Comparison of ENCODE assay signal across 8 cellular contexts in genomic region chr5:157271740-157272271, GRCh38. TPM values are rescaled to one million over a fixed set of nuclear protein-coding genes. Genes with fewer than 3 reads are reported as not detected.
A peak's percentile ranks its signal among the peaks of the same experiment; 100 is the strongest.
DNase-seq lines count a peak whose midpoint lies in the region; ATAC-seq and TF ChIP-seq lines count a peak whose summit lies in the region.

No MANE protein-coding gene starts in this region.

- H3K4me3 Mint-ChIP-seq in activated T-helper 2 cell treated with anti-CD3 and anti-CD28 coated beads, Interferon-gamma antibody, Interleukin-2, Interleukin-4, amounts not matched to agents 10 μg/mL and 5 μg/mL and 100 μg/mL, durations not matched to agents 14 hours and 24 hours and 36 hours (ENCODE audit: low read depth): peak overlapping the region; percentile 82

- DNase-seq in NOMO-1 treated with DMSO at 0.1 percent for 48 hours (lab: John Stamatoyannopoulos, UW; ENCODE audit: unreplicated experiment) (peak; percentile 71), spleen (peak; percentile 96), amygdala (lab: John Stamatoyannopoulos, UW) (no peak), DMS114 treated with DMSO at 0.1 percent for 48 hours (lab: John Stamatoyannopoulos, UW; ENCODE audit: unreplicated experiment) (no peak), G401 (ENCODE audit: low spot score) (no peak)
- peak; percentile 85 for DNase-seq in activated T-helper 2 cell treated with anti-CD3 and anti-CD28 coated beads, Interferon-gamma antibody, Interleukin-2, Interleukin-4, amounts not matched to agents 10 μg/mL and 5 μg/mL and 100 μg/mL, durations not matched to agents 14 hours and 24 hours and 36 hours (ENCODE audit: low spot score)

- H3K9me3 Mint-ChIP-seq in activated T-helper 2 cell treated with anti-CD3 and anti-CD28 coated beads, Interferon-gamma antibody, Interleukin-2, Interleukin-4, amounts not matched to agents 10 μg/mL and 5 μg/mL and 100 μg/mL, durations not matched to agents 14 hours and 24 hours and 36 hours: no peaks in the 10 kb centered on the region

- H3K4me1 Mint-ChIP-seq in activated T-helper 2 cell treated with anti-CD3 and anti-CD28 coated beads, Interferon-gamma antibody, Interleukin-2, Interleukin-4, amounts not matched to agents 10 μg/mL and 5 μg/mL and 100 μg/mL, durations not matched to agents 14 hours and 24 hours and 36 hours (ENCODE audit: low read depth): peaks cover 88% of the 10 kb centered on the region

- peaks cover 25 to 100% (median 89%) of the 10 kb centered on the region in 6 donors for H3K4me1 ChIP-seq in spleen

- H3K27ac Mint-ChIP-seq in activated T-helper 2 cell treated with anti-CD3 and anti-CD28 coated beads, Interferon-gamma antibody, Interleukin-2, Interleukin-4, amounts not matched to agents 10 μg/mL and 5 μg/mL and 100 μg/mL, durations not matched to agents 14 hours and 24 hours and 36 hours: peak overlapping the region; percentile 99

- H3K27me3 ChIP-seq in spleen (replicated peaks in 1 of 7): no peaks in the 10 kb centered on the region

- peak; percentile 81 for ATAC-seq in GM18499 (IDR thresholded peaks at IDR 0.05; ENCODE audit: insufficient read depth, unreplicated experiment)
- ATAC-seq in HG02588 (IDR thresholded peaks at IDR 0.05; ENCODE audit: unreplicated experiment): peak; percentile 87

- no peak for TF ChIP-seq CTCF in spleen (IDR thresholded peaks at IDR 0.05 in 8 of 11, conservative IDR thresholded peaks at IDR 0.05 in 3 of 11)

- H3K4me3 ChIP-seq in spleen: peak overlapping the region in 1 of 8 donors; percentile 97

- H3K27ac ChIP-seq in spleen: peak overlapping the region; percentile 84 to 99 (median 96)

- H3K36me3 ChIP-seq in spleen: no peaks in the 10 kb centered on the region

- peak in 1 of 3 donors; percentile 24 for TF ChIP-seq POLR2A in spleen (IDR thresholded peaks at IDR 0.05)

- H3K9me3 ChIP-seq in spleen: no peaks in the 10 kb centered on the region

- in situ Hi-C loops in G401 (cut with HindIII; ENCODE audit: low sequenced_read_pairs): no loop called here

- intact Hi-C loops in activated T-helper 2 cell treated with anti-CD3 and anti-CD28 coated beads, Interferon-gamma antibody, Interleukin-2, Interleukin-4, amounts not matched to agents 10 μg/mL and 5 μg/mL and 100 μg/mL, durations not matched to agents 14 hours and 24 hours and 36 hours (cut with micrococcal nuclease): loop anchor here (2.0 to 5.0 kb wide), 5 partner anchors 41 to 350 kb away; partner anchors contain the start of gene MED7
- intact Hi-C loops in spleen (cut with DNase I; ENCODE audit: low total_unique reads): no loop called here

- 31 to 45% (median 37%) methylated on average over 11 to 12 of the region's 12 CpGs for WGBS in spleen, 5 donors

- H3K27me3 Mint-ChIP-seq in activated T-helper 2 cell treated with anti-CD3 and anti-CD28 coated beads, Interferon-gamma antibody, Interleukin-2, Interleukin-4, amounts not matched to agents 10 μg/mL and 5 μg/mL and 100 μg/mL, durations not matched to agents 14 hours and 24 hours and 36 hours (ENCODE audit: low read depth): no peaks in the 10 kb centered on the region

- H3K36me3 Mint-ChIP-seq in activated T-helper 2 cell treated with anti-CD3 and anti-CD28 coated beads, Interferon-gamma antibody, Interleukin-2, Interleukin-4, amounts not matched to agents 10 μg/mL and 5 μg/mL and 100 μg/mL, durations not matched to agents 14 hours and 24 hours and 36 hours (ENCODE audit: low read depth): peaks cover 55% of the 10 kb centered on the region

RNA-seq across cellular contexts. Expression of gene CYFIP2, which starts 5.9 kb away (rescaled TPM):
- 171 and 182 TPM in 2 replicates for total RNA-seq in activated T-helper 2 cell treated with anti-CD3 and anti-CD28 coated beads, Interferon-gamma antibody, Interleukin-2, Interleukin-4, amounts not matched to agents 10 μg/mL and 5 μg/mL and 100 μg/mL, durations not matched to agents 14 hours and 24 hours and 36 hours
- 100 to 1,000 TPM; 123 to 232 (median 198) TPM for total RNA-seq in spleen
- 10 to 100 TPM; 74.8 to 83.4 (median 75.1) TPM for polyA plus RNA-seq in spleen
- total RNA-seq in G401 (2014; rRNA removed; shearing (Covaris generic)): 22.6 and 32.0 TPM in 2 replicates

Comparison
In these comparisons a context has a peak if more than half of its experiments do, and no peak if none do; other contexts are left out.
1. DNase-seq: peak in NOMO-1 treated with DMSO at 0.1 percent for 48 hours (single experiment), activated T-helper 2 cell treated with anti-CD3 and anti-CD28 coated beads, Interferon-gamma antibody, Interleukin-2, Interleukin-4, amounts not matched to agents 10 μg/mL and 5 μg/mL and 100 μg/mL, durations not matched to agents 14 hours and 24 hours and 36 hours (single experiment) and spleen (single experiment); none in amygdala (0 of 56), DMS114 treated with DMSO at 0.1 percent for 48 hours (single experiment) and G401 (single experiment).